Comparison of ENCODE assay signal across 11 cellular contexts in the genomic region with DNA sequence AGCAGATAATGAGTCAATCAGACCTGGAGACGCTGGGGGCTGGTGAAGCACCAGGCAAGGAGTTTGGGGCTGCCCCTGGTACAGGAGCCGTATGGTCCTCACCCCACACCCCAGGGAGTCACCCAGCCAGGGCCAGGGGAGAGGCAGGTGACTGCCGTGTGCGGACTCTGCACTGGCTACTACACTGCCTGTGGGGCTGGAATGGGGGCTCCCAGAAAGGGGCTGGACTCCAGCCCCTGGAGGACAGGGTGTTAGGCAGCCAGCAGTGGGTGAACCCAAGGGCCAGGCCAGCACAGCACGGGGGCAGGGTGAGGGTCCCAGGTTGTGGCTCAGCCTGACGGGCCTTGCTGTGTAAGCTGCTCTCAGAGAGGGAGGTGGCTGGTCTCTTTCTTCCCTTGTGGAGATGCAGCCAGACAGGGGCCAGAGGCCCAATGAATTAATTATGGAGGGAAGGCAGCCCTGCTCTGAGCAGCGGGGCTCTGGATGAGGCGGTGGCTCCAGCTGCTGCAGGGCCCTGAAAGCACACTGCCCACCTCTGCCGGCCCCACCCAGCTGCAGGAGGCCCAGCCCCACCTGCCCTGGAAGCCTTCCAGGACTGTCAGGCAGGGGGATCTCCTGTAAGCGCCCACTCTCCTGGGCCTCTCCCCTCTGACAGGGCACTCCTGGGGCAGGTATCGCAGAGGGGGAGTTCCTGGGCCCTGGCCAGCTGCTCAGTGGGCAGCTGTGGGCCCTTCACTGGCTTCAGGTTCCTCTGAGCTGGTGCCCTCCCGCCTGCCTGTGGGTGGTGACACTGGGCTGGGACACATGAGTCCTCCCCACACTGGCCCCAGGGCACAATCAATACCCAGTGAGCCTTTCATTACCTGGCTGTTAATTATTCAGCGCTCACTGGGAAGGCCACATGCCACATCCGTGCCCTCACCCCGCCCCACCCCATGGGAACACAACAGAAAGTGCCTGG.
DNase-seq lines count a peak whose midpoint lies in the region; ATAC-seq and TF ChIP-seq lines count a peak whose summit lies in the region.
"Had no signal": no experiment of that assay in that cellular context is flagged by ENCODE, and none has a peak within 500 bp of the region (broad histone marks: within the 10 kb centered on the region; RNA-seq: fewer than 3 reads in every experiment).

No MANE protein-coding gene starts in this region.

- peak in 2 of 3 donors; percentile 40 to 41 for TF ChIP-seq POLR2A in body of pancreas (IDR thresholded peaks at IDR 0.05)
- no peak for TF ChIP-seq POLR2A in erythroblast (IDR thresholded peaks at IDR 0.05; ENCODE audit: low read length)

- 58 to 60% methylated on average over 1 to 14 of the region's 15 CpGs for WGBS in body of pancreas, 2 donors

- intact Hi-C loops in body of pancreas (cut with DNase I) = no loop called here

- no peaks in the 10 kb centered on the region for H3K9me3 ChIP-seq in BLaER1 treated with 17β-estradiol and CSF1 and Interleukin-3, amounts not matched to agents 10 nM and 100 nM (replicated peaks in 1 of 11)
- no peaks in the 10 kb centered on the region for H3K9me3 ChIP-seq in body of pancreas

- H3K4me3 ChIP-seq in BLaER1 treated with 17β-estradiol and CSF1 and Interleukin-3, amounts not matched to agents 10 nM and 100 nM = no peak overlapping the region; a peak in 1 of 20 replicates
- no peak overlapping the region for H3K4me3 ChIP-seq in body of pancreas

- H3K27me3 ChIP-seq in BLaER1 treated with 17β-estradiol and CSF1 and Interleukin-3, amounts not matched to agents 10 nM and 100 nM = no peaks in the 10 kb centered on the region
- H3K27me3 ChIP-seq in body of pancreas = no peaks in the 10 kb centered on the region

- peak overlapping the region; percentile 5 to 73 (median 64); a peak in 13 of 22 replicates for H3K9ac ChIP-seq in BLaER1 treated with 17β-estradiol and CSF1 and Interleukin-3, amounts not matched to agents 10 nM and 100 nM

- peak overlapping the region in 10 of 11 experiments; percentile 22 to 79 (median 62); a peak in 16 of 22 replicates for H3K27ac ChIP-seq in BLaER1 treated with 17β-estradiol and CSF1 and Interleukin-3, amounts not matched to agents 10 nM and 100 nM
- H3K27ac ChIP-seq in body of pancreas (peak overlapping the region; percentile 54 to 84 (median 75)), substantia nigra (ENCODE audit: low read depth, low read length, poor library complexity, severe bottlenecking) (no peak overlapping the region)

- DNase-seq in NCI-H1417 (lab: John Stamatoyannopoulos, UW) (peak in 2 of 3 experiments; percentile 96 to 98), body of pancreas (peak; percentile 59 to 80 (median 75)), omental fat pad (ENCODE audit: low spot score) (peak; percentile 9), substantia nigra (lab: John Stamatoyannopoulos, UW) (no peak), erythroblast (lab: John Stamatoyannopoulos, UW) (no peak)
- no peak for DNase-seq in central memory CD4-positive, alpha-beta T cell
- no peak for DNase-seq in stimulated activated CD4-positive, alpha-beta T cell treated with anti-CD3 and anti-CD28 coated beads, Interleukin-2, amount 100 ng/mL, for 48 hours
- DNase-seq: activated CD4-positive, alpha-beta T cell treated with anti-CD3 and anti-CD28 coated beads for 1 hour; CD4-positive, CD25-positive, alpha-beta regulatory T cell; stimulated activated CD4-positive, alpha-beta T cell treated with anti-CD3 and anti-CD28 coated beads, Interleukin-15, amount 100 ng/mL, for 24 hours had no signal

- H3K36me3 ChIP-seq in BLaER1 treated with 17β-estradiol and CSF1 and Interleukin-3, amounts not matched to agents 10 nM and 100 nM = no peaks in the 10 kb centered on the region
- H3K36me3 ChIP-seq in body of pancreas (replicated peaks in 1 of 2; ENCODE audit: insufficient read depth in 1 of 2, low read depth in 2 of 2) = no peaks in the 10 kb centered on the region

- H3K4me2 ChIP-seq in BLaER1 treated with 17β-estradiol and CSF1 and Interleukin-3, amounts not matched to agents 10 nM and 100 nM = peak overlapping the region; percentile 74 to 96 (median 87)

- ATAC-seq in body of pancreas = peak; percentile 83
- no peak for ATAC-seq in omental fat pad (ENCODE audit: low FRiP score)

- H4K20me1 ChIP-seq in BLaER1 treated with 17β-estradiol and CSF1 and Interleukin-3, amounts not matched to agents 10 nM and 100 nM = peaks cover 0 to 8% (median 0%) of the 10 kb centered on the region in 11 experiments; a peak in 1 of 22 replicates

- peaks cover 18 to 53% (median 39%) of the 10 kb centered on the region in 10 experiments for H3K4me1 ChIP-seq in BLaER1 treated with 17β-estradiol and CSF1 and Interleukin-3, amounts not matched to agents 10 nM and 100 nM
- peaks cover 26% of the 10 kb centered on the region for H3K4me1 ChIP-seq in body of pancreas

- peak in 2 of 7 experiments; percentile 18 to 21 for TF ChIP-seq CTCF in body of pancreas (IDR thresholded peaks at IDR 0.05)
- no peak for TF ChIP-seq CTCF in omental fat pad (IDR thresholded peaks at IDR 0.05)

Comparison
In these comparisons a context has a peak if more than half of its experiments do, and no peak if none do; other contexts are left out.
1. DNase-seq: peak in NCI-H1417 (2 of 3), body of pancreas (4 of 4) and omental fat pad (single experiment); none in substantia nigra (0 of 49), central memory CD4-positive, alpha-beta T cell (single experiment), erythroblast (0 of 2) and stimulated activated CD4-positive, alpha-beta T cell treated with anti-CD3 and anti-CD28 coated beads, Interleukin-2, amount 100 ng/mL, for 48 hours (0 of 2).